In genomic region chr1:247390116-247390791, GRCh38 we compare ENCODE assay signal across 1 cellular context.
TF ChIP-seq lines count a peak whose summit lies in the region.

No MANE protein-coding gene starts in this region.

TF ChIP-seq in K562, 482 proteins besides CTCF, POLR2A, EP300 and RAD21 (continued from another document and continues in another):
- TF ChIP-seq ZBTB11 (CRISPR knock-in tag; IDR thresholded peaks at IDR 0.05) = no peak
- TF ChIP-seq ATF4 (CRISPR knock-in tag; IDR thresholded peaks at IDR 0.05) = no peak
- TF ChIP-seq KLF13 (tag; IDR thresholded peaks at IDR 0.05; ENCODE audit: borderline replicate concordance, low read depth) = no peak
- TF ChIP-seq, protein P1, sequence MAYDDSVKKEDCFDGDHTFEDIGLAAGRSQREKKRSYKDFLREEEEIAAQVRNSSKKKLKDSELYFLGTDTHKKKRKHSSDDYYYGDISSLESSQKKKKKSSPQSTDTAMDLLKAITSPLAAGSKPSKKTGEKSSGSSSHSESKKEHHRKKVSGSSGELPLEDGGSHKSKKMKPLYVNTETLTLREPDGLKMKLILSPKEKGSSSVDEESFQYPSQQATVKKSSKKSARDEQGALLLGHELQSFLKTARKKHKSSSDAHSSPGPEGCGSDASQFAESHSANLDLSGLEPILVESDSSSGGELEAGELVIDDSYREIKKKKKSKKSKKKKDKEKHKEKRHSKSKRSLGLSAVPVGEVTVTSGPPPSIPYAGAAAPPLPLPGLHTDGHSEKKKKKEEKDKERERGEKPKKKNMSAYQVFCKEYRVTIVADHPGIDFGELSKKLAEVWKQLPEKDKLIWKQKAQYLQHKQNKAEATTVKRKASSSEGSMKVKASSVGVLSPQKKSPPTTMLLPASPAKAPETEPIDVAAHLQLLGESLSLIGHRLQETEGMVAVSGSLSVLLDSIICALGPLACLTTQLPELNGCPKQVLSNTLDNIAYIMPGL (CRISPR knock-in tag; IDR thresholded peaks at IDR 0.05) = no peak
- no peak for TF ChIP-seq CSDE1 (IDR thresholded peaks at IDR 0.05)
- TF ChIP-seq NCOA4 (IDR thresholded peaks at IDR 0.05; ENCODE audit: partially characterized antibody) = no peak
- 0 out of 2 replicates have a peak, but pooled peaks have one; percentile 18 for TF ChIP-seq TRIM28 (IDR thresholded peaks at IDR 0.05)
- TF ChIP-seq ZFP1 (CRISPR knock-in tag; IDR thresholded peaks at IDR 0.05) = no peak
- 0 out of 2 replicates have a peak, but pooled peaks have one; percentile 3 for TF ChIP-seq MAFK (IDR thresholded peaks at IDR 0.05; ENCODE audit: low read length)
- TF ChIP-seq POU5F1 (IDR thresholded peaks at IDR 0.05; ENCODE audit: borderline replicate concordance, low read depth, low read length, partially characterized antibody) = no peak
- no peak for TF ChIP-seq ZNF830 (CRISPR knock-in tag; IDR thresholded peaks at IDR 0.05)
- TF ChIP-seq LCOR (CRISPR knock-in tag; IDR thresholded peaks at IDR 0.05) = no peak
- TF ChIP-seq TAL1 (IDR thresholded peaks at IDR 0.05) = no peak
- no peak for TF ChIP-seq ASH1L (IDR thresholded peaks at IDR 0.05; ENCODE audit: borderline replicate concordance, low read depth, partially characterized antibody)
- TF ChIP-seq, protein P2, sequence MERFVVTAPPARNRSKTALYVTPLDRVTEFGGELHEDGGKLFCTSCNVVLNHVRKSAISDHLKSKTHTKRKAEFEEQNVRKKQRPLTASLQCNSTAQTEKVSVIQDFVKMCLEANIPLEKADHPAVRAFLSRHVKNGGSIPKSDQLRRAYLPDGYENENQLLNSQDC (CRISPR knock-in tag; IDR thresholded peaks at IDR 0.05) = no peak
- no peak for TF ChIP-seq EHMT2 (IDR thresholded peaks at IDR 0.05)
- TF ChIP-seq ZNF76 (CRISPR knock-in tag; IDR thresholded peaks at IDR 0.05; ENCODE audit: borderline replicate concordance) = no peak
- TF ChIP-seq CHD2 (IDR thresholded peaks at IDR 0.05; ENCODE audit: low read depth, low read length) = no peak
- TF ChIP-seq ARID3B (CRISPR knock-in tag; IDR thresholded peaks at IDR 0.05; ENCODE audit: borderline replicate concordance) = no peak
- no peak for TF ChIP-seq ZNF444 (CRISPR knock-in tag; IDR thresholded peaks at IDR 0.05)
- TF ChIP-seq SMARCC2 (IDR thresholded peaks at IDR 0.05; ENCODE audit: low read depth) = no peak; the same call in 1 of the 2 replicates
- TF ChIP-seq SIN3A (IDR thresholded peaks at IDR 0.05; ENCODE audit: borderline replicate concordance in 2 of 2, control insufficient read depth in 1 of 2, low read depth in 2 of 2, low read length in 2 of 2) = no peak
- TF ChIP-seq THAP7 (CRISPR knock-in tag; IDR thresholded peaks at IDR 0.05) = no peak
- no peak for TF ChIP-seq ZKSCAN1 (IDR thresholded peaks at IDR 0.05; ENCODE audit: low read depth, low read length)
- no peak for TF ChIP-seq CBX8 (IDR thresholded peaks at IDR 0.05; ENCODE audit: borderline replicate concordance, extremely low read depth, low read depth, low read length, poor library complexity, severe bottlenecking)
- no peak for TF ChIP-seq ZNF232 (CRISPR knock-in tag; IDR thresholded peaks at IDR 0.05)
- TF ChIP-seq HDAC3 (IDR thresholded peaks at IDR 0.05; ENCODE audit: borderline replicate concordance, partially characterized antibody) = no peak
- no peak for TF ChIP-seq PRMT5 (CRISPR knock-in tag; IDR thresholded peaks at IDR 0.05)
- peak; percentile 24; the same call in 1 of the 2 replicates for TF ChIP-seq CC2D1A (IDR thresholded peaks at IDR 0.05)
- TF ChIP-seq, protein P3, sequence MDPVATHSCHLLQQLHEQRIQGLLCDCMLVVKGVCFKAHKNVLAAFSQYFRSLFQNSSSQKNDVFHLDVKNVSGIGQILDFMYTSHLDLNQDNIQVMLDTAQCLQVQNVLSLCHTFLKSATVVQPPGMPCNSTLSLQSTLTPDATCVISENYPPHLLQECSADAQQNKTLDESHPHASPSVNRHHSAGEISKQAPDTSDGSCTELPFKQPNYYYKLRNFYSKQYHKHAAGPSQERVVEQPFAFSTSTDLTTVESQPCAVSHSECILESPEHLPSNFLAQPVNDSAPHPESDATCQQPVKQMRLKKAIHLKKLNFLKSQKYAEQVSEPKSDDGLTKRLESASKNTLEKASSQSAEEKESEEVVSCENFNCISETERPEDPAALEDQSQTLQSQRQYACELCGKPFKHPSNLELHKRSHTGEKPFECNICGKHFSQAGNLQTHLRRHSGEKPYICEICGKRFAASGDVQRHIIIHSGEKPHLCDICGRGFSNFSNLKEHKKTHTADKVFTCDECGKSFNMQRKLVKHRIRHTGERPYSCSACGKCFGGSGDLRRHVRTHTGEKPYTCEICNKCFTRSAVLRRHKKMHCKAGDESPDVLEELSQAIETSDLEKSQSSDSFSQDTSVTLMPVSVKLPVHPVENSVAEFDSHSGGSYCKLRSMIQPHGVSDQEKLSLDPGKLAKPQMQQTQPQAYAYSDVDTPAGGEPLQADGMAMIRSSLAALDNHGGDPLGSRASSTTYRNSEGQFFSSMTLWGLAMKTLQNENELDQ (CRISPR knock-in tag; IDR thresholded peaks at IDR 0.05; ENCODE audit: borderline replicate concordance) = no peak
- no peak for TF ChIP-seq ZFX (CRISPR knock-in tag; IDR thresholded peaks at IDR 0.05)
- no peak for TF ChIP-seq ETV1 (tag; conservative IDR thresholded peaks at IDR 0.05; ENCODE audit: low read depth)
- TF ChIP-seq, protein P4, sequence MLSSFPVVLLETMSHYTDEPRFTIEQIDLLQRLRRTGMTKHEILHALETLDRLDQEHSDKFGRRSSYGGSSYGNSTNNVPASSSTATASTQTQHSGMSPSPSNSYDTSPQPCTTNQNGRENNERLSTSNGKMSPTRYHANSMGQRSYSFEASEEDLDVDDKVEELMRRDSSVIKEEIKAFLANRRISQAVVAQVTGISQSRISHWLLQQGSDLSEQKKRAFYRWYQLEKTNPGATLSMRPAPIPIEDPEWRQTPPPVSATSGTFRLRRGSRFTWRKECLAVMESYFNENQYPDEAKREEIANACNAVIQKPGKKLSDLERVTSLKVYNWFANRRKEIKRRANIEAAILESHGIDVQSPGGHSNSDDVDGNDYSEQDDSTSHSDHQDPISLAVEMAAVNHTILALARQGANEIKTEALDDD (IDR thresholded peaks at IDR 0.05) = no peak
- TF ChIP-seq PCBP1 (IDR thresholded peaks at IDR 0.05; ENCODE audit: low read depth, low read length, poor library complexity, severe bottlenecking) = no peak
- TF ChIP-seq, protein P5, sequence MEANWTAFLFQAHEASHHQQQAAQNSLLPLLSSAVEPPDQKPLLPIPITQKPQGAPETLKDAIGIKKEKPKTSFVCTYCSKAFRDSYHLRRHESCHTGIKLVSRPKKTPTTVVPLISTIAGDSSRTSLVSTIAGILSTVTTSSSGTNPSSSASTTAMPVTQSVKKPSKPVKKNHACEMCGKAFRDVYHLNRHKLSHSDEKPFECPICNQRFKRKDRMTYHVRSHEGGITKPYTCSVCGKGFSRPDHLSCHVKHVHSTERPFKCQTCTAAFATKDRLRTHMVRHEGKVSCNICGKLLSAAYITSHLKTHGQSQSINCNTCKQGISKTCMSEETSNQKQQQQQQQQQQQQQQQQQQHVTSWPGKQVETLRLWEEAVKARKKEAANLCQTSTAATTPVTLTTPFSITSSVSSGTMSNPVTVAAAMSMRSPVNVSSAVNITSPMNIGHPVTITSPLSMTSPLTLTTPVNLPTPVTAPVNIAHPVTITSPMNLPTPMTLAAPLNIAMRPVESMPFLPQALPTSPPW (CRISPR knock-in tag; IDR thresholded peaks at IDR 0.05) = peak; percentile 76
- peak; percentile 48; the same call in 1 of the 2 replicates for TF ChIP-seq JUND (IDR thresholded peaks at IDR 0.05; ENCODE audit: borderline replicate concordance, low read depth, low read length)
- peak; percentile 41; the same call in 1 of the 3 replicates for TF ChIP-seq JUND (tag; IDR thresholded peaks at IDR 0.05; ENCODE audit: borderline replicate concordance, low read depth, low read length)
- peak; percentile 1 for TF ChIP-seq MEIS2 (IDR thresholded peaks at IDR 0.05; ENCODE audit: partially characterized antibody)
- TF ChIP-seq ZBTB1 (CRISPR knock-in tag; IDR thresholded peaks at IDR 0.05; ENCODE audit: borderline replicate concordance, low read depth) = no peak
- TF ChIP-seq KLF1 (tag; IDR thresholded peaks at IDR 0.05) = no peak
- TF ChIP-seq DIDO1 (tag; IDR thresholded peaks at IDR 0.05; ENCODE audit: low read depth) = no peak
- no peak for TF ChIP-seq C11orf30 (IDR thresholded peaks at IDR 0.05; ENCODE audit: low read depth)
- no peak for TF ChIP-seq HES1 (IDR thresholded peaks at IDR 0.05; ENCODE audit: low read depth)
- TF ChIP-seq ZNF253 (CRISPR knock-in tag; conservative IDR thresholded peaks at IDR 0.05) = no peak
- TF ChIP-seq KDM2B (CRISPR knock-in tag; IDR thresholded peaks at IDR 0.05) = no peak
- TF ChIP-seq MAZ (CRISPR knock-in tag; conservative IDR thresholded peaks at IDR 0.05 in 1 of 2, IDR thresholded peaks at IDR 0.05 in 1 of 2) = peak; percentile 56 to 85; a peak in 2 of 4 replicates
- TF ChIP-seq SMARCE1 (IDR thresholded peaks at IDR 0.05) = peak; percentile 26; the same call in 1 of the 2 replicates
- no peak for TF ChIP-seq U2AF1 (optimal IDR thresholded peaks at IDR 0.05; ENCODE audit: low read depth, low read length)
- no peak for TF ChIP-seq POLR3G (IDR thresholded peaks at IDR 0.05; ENCODE audit: extremely low read depth, insufficient read length, insufficient replicate concordance)
- TF ChIP-seq NR2F6 (CRISPR knock-in tag; IDR thresholded peaks at IDR 0.05) = no peak
- peak; percentile 59; the same call in 1 of the 2 replicates for TF ChIP-seq ARID2 (IDR thresholded peaks at IDR 0.05)
- no peak for TF ChIP-seq ZNF780A (CRISPR knock-in tag; IDR thresholded peaks at IDR 0.05)
- TF ChIP-seq, protein P6, sequence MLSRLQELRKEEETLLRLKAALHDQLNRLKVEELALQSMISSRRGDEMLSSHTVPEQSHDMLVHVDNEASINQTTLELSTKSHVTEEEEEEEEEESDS (CRISPR knock-in tag; IDR thresholded peaks at IDR 0.05) = no peak
- TF ChIP-seq ATF6 (CRISPR knock-in tag; IDR thresholded peaks at IDR 0.05) = no peak
- no peak for TF ChIP-seq TEAD1 (CRISPR knock-in tag; IDR thresholded peaks at IDR 0.05)
- TF ChIP-seq KAT2B (IDR thresholded peaks at IDR 0.05; ENCODE audit: low read depth, low read length) = no peak
